In the genomic region with DNA sequence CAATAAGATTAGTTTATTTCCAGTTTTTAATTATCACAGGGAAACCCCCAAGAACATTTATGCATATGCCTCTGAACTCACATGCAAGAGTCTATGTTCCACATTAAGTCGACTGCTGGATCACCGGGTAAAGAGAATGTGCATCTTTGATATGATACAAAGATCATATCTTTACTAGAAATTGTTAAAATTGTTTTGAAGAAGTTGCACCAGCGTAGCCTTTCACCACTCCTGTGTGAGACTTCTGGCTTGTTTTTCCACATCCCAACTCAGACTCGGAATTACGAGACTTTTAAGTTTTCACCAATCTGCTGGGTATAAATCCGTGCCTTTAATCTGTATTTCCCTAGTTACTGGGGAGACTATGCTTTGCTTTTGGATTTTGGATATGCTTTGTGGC, we compare ENCODE assay signal across 27 cellular contexts.
A peak's percentile ranks its signal among the peaks of the same experiment; 100 is the strongest.
DNase-seq lines count a peak whose midpoint lies in the region; FAIRE-seq and TF ChIP-seq lines count a peak whose summit lies in the region.
"Had no signal": no experiment of that assay in that cellular context is flagged by ENCODE, and none has a peak within 500 bp of the region (broad histone marks: within the 10 kb centered on the region; RNA-seq: fewer than 3 reads in every experiment).

No MANE protein-coding gene starts in this region.

- H3K79me2 ChIP-seq in keratinocyte (ENCODE audit: control insufficient read depth, insufficient read depth, low read length): no peaks in the 10 kb centered on the region
- H3K79me2 ChIP-seq in parathyroid adenoma: no peaks in the 10 kb centered on the region

- no peaks in the 10 kb centered on the region for H3K4me1 ChIP-seq in endodermal cell (ENCODE audit: control insufficient read depth, insufficient read depth, low read length)
- H3K4me1 ChIP-seq in keratinocyte (ENCODE audit: control insufficient read depth, extremely low read depth, insufficient read depth, low read length): no peaks in the 10 kb centered on the region
- H3K4me1 ChIP-seq in parathyroid adenoma: peaks cover 5% of the 10 kb centered on the region
- H3K4me1 ChIP-seq: Caco-2 had no signal

- no peak overlapping the region for H2AFZ ChIP-seq in keratinocyte (ENCODE audit: control insufficient read depth, low read length)
- H2AFZ ChIP-seq in parathyroid adenoma: peak overlapping the region; percentile 2

- H3K4me2 ChIP-seq in keratinocyte (ENCODE audit: control insufficient read depth, extremely low read depth, insufficient read depth, low read depth, low read length): no peak overlapping the region
- peak overlapping the region; percentile 13 for H3K4me2 ChIP-seq in parathyroid adenoma (ENCODE audit: low read length)
- H3K4me2 ChIP-seq: A549; BLaER1 treated with 17β-estradiol and CSF1 and Interleukin-3, amounts not matched to agents 10 nM and 100 nM had no signal

- no peaks in the 10 kb centered on the region for H4K20me1 ChIP-seq in keratinocyte (ENCODE audit: control insufficient read depth, extremely low read depth, insufficient read depth, low read length)
- H4K20me1 ChIP-seq: BLaER1 treated with 17β-estradiol and CSF1 and Interleukin-3, amounts not matched to agents 10 nM and 100 nM had no signal

- H3K9me3 ChIP-seq in endodermal cell (ENCODE audit: control insufficient read depth, low read length) (no peaks in the 10 kb centered on the region), keratinocyte (ENCODE audit: control insufficient read depth, low read depth, low read length) (no peaks in the 10 kb centered on the region), parathyroid adenoma (ENCODE audit: control insufficient read depth, low read length) (no peaks in the 10 kb centered on the region)
- H3K9me3 ChIP-seq: A549, Caco-2 had no signal

- H3K4me3 Mint-ChIP-seq in endodermal cell (no peak overlapping the region), progenitor cell of endocrine pancreas (ENCODE audit: low read depth) (no peak overlapping the region)
- H3K4me3 Mint-ChIP-seq: B cell; CD4-positive, alpha-beta T cell; CD8-positive, alpha-beta T cell had no signal

- TF ChIP-seq CTCF in endodermal cell (conservative IDR thresholded peaks at IDR 0.05) (no peak), keratinocyte (optimal IDR thresholded peaks at IDR 0.05 in 1 of 3, IDR thresholded peaks at IDR 0.05 in 1 of 3, conservative IDR thresholded peaks at IDR 0.05 in 1 of 3; ENCODE audit: extremely low read depth in 1 of 3, insufficient read depth in 2 of 3, low read length in 3 of 3) (no peak), parathyroid adenoma (IDR thresholded peaks at IDR 0.05) (no peak), progenitor cell of endocrine pancreas (IDR thresholded peaks at IDR 0.05; ENCODE audit: unreplicated experiment) (no peak)

- DNase-seq in OCI-M1 (lab: John Stamatoyannopoulos, UW) (peak; percentile 11), endodermal cell (no peak), keratinocyte (ENCODE audit: low read depth, low spot score) (no peak), NCI-H1105 treated with DMSO at 0.1 percent for 48 hours (lab: John Stamatoyannopoulos, UW) (no peak), DMS153 (lab: John Stamatoyannopoulos, UW) (no peak), progenitor cell of endocrine pancreas (ENCODE audit: low spot score, unreplicated experiment) (no peak), amniotic stem cell (lab: John Stamatoyannopoulos, UW) (no peak)
- DNase-seq: AML-193; Caco-2; Calu3; CD4-positive, alpha-beta T cell; CD8-positive, alpha-beta T cell; DMS53; DMS79; DND-41; EL; GDM1 had no signal

- H3K36me3 Mint-ChIP-seq in endodermal cell (ENCODE audit: low read depth) (no peaks in the 10 kb centered on the region), progenitor cell of endocrine pancreas (ENCODE audit: insufficient read depth) (no peaks in the 10 kb centered on the region)
- H3K36me3 Mint-ChIP-seq: CD8-positive, alpha-beta T cell had no signal

- FAIRE-seq in keratinocyte (lab: Jason Lieb, UNC): peak; percentile 36
- FAIRE-seq: A549, D721Med, GM12878, GM12892, GM18507 had no signal

- H3K27ac Mint-ChIP-seq in endodermal cell (peak overlapping the region; percentile 4), progenitor cell of endocrine pancreas (no peak overlapping the region)
- H3K27ac Mint-ChIP-seq: B cell; CD4-positive, alpha-beta T cell; CD8-positive, alpha-beta T cell had no signal

- peaks cover 3% of the 10 kb centered on the region for H3K9me3 Mint-ChIP-seq in endodermal cell
- peaks cover 4% of the 10 kb centered on the region for H3K9me3 Mint-ChIP-seq in progenitor cell of endocrine pancreas (ENCODE audit: low read depth)
- H3K9me3 Mint-ChIP-seq: CD4-positive, alpha-beta T cell; CD8-positive, alpha-beta T cell had no signal

- H3K9ac ChIP-seq in endodermal cell (ENCODE audit: extremely low read depth, low read length, poor library complexity, severe bottlenecking) (no peak overlapping the region), keratinocyte (ENCODE audit: control insufficient read depth, extremely low read depth, insufficient read depth, low read length) (no peak overlapping the region), parathyroid adenoma (no peak overlapping the region)
- H3K9ac ChIP-seq: BLaER1 treated with 17β-estradiol and CSF1 and Interleukin-3, amounts not matched to agents 10 nM and 100 nM had no signal

- H3K4me1 Mint-ChIP-seq in endodermal cell (peaks cover 32% of the 10 kb centered on the region), progenitor cell of endocrine pancreas (ENCODE audit: low read depth) (peaks cover 3% of the 10 kb centered on the region)

- no peaks in the 10 kb centered on the region for H3K27me3 Mint-ChIP-seq in endodermal cell (ENCODE audit: insufficient read depth)
- no peaks in the 10 kb centered on the region for H3K27me3 Mint-ChIP-seq in progenitor cell of endocrine pancreas
- H3K27me3 Mint-ChIP-seq: B cell had no signal

- H3K27ac ChIP-seq in endodermal cell (ENCODE audit: low read depth, low read length): no peak overlapping the region
- no peak overlapping the region for H3K27ac ChIP-seq in keratinocyte (ENCODE audit: control insufficient read depth, insufficient read depth, low read length)
- peak overlapping the region; percentile 29 for H3K27ac ChIP-seq in parathyroid adenoma
- H3K27ac ChIP-seq: 22Rv1; A549; BLaER1 treated with 17β-estradiol and CSF1 and Interleukin-3, amounts not matched to agents 10 nM and 100 nM; C4-2B had no signal

- H3K27me3 ChIP-seq in endodermal cell (ENCODE audit: control insufficient read depth, insufficient read depth, low read length, poor library complexity, severe bottlenecking) (no peaks in the 10 kb centered on the region), keratinocyte (ENCODE audit: control insufficient read depth, extremely low read depth, insufficient read depth, low read length) (no peaks in the 10 kb centered on the region), parathyroid adenoma (ENCODE audit: control insufficient read depth, insufficient read depth, low read length) (no peaks in the 10 kb centered on the region)
- H3K27me3 ChIP-seq: BLaER1 treated with 17β-estradiol and CSF1 and Interleukin-3, amounts not matched to agents 10 nM and 100 nM had no signal

- H3K36me3 ChIP-seq in endodermal cell (ENCODE audit: control insufficient read depth, insufficient read depth, low read length) (no peaks in the 10 kb centered on the region), keratinocyte (ENCODE audit: control insufficient read depth in 2 of 2, extremely low read depth in 1 of 2, insufficient read depth in 2 of 2, low read length in 2 of 2) (no peaks in the 10 kb centered on the region), parathyroid adenoma (ENCODE audit: control insufficient read depth, insufficient read depth, low read length) (no peaks in the 10 kb centered on the region)

- WGBS in endodermal cell (ENCODE audit: insufficient coverage in 1 of 2, insufficient read length in 1 of 2), 2 experiments: 76 to 92% methylated on average over 4 to 6 of the region's 6 CpGs

- dilution Hi-C loops in keratinocyte (cut with MboI; ENCODE audit: extremely low pct_ligation_motif_present, low sequenced_read_pairs): no loop called here

- peak overlapping the region; percentile 56 for H3K4me3 ChIP-seq in endodermal cell (ENCODE audit: low read length)
- no peak overlapping the region for H3K4me3 ChIP-seq in keratinocyte (ENCODE audit: control insufficient read depth in 2 of 3, extremely low read depth in 1 of 3, insufficient read depth in 2 of 3, low read depth in 1 of 3, low read length in 3 of 3)
- H3K4me3 ChIP-seq in parathyroid adenoma (ENCODE audit: low read depth, low read length): no peak overlapping the region
- H3K4me3 ChIP-seq: A549; BLaER1 treated with 17β-estradiol and CSF1 and Interleukin-3, amounts not matched to agents 10 nM and 100 nM; GM12878 had no signal

- H3K9me1 ChIP-seq in keratinocyte (ENCODE audit: control insufficient read depth, extremely low read depth, insufficient read depth, low read length): no peaks in the 10 kb centered on the region
